1 cellular context compared by ENCODE assay signal in the genomic region with DNA sequence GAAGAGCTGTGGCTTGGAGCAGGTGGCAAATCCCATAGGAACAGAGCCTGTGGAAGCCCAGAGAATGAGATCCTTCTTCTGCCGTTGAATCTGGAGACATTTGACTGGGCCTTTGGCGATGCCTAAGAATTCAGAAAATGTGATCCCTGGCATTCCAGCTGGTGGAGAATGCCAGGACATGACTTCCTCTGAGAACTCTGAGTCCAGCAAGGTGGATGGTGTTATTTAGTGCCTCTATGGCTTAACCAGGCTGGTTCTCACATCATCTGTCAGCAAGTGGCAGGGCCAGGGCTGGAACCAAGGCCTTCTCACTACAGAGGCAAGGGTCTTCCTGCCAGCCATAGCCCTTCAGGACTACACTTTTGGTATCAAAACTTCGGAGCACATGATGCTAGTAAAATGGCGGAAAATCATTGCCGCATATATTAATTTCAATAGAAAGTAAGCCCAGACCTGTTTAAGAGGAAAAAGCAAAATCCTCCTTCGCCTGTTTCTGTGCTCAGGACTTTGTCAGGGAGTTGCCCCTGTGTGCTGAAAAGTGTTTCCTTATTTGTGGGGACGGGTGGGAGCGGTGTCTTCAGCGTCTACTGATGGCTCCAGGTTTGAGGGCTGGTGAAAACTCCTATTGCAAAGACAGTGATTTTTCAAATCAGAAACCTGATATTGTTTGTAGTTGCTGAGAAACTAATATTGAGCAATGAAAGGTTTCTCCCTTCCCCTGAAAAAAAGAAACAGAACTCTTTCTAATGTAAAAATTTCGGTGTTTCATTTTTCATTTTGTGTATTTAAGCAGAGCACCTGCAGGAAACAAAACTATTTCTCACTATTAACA.
TF ChIP-seq lines count a peak whose summit lies in the region.

No MANE protein-coding gene starts in this region.

TF ChIP-seq in GM12878, 131 proteins besides CTCF, POLR2A, EP300 and RAD21 (continued from another document):
- TF ChIP-seq CEBPB (IDR thresholded peaks at IDR 0.05; ENCODE audit: borderline replicate concordance in 1 of 2, low read depth in 2 of 2, low read length in 2 of 2) (peak in 1 of 2 experiments; percentile 83; a peak in 1 of 4 replicates), NFYA (IDR thresholded peaks at IDR 0.05; ENCODE audit: borderline replicate concordance, low read depth, low read length) (no peak), POU2F2 (IDR thresholded peaks at IDR 0.05; ENCODE audit: borderline replicate concordance, low read depth, low read length) (peak; percentile 3; the same call in 1 of the 3 replicates), TCF7 (IDR thresholded peaks at IDR 0.05; ENCODE audit: borderline replicate concordance) (no peak), IKZF1 (conservative IDR thresholded peaks at IDR 0.05) (peak; percentile 35; the same call in 1 of the 2 replicates), ZNF217 (IDR thresholded peaks at IDR 0.05) (0 out of 2 replicates have a peak, but pooled peaks have one; percentile 10), PRDM15 (CRISPR knock-in tag; IDR thresholded peaks at IDR 0.05) (no peak), NRF1 (conservative IDR thresholded peaks at IDR 0.05; ENCODE audit: low read depth, low read length) (no peak), NR2C1 (IDR thresholded peaks at IDR 0.05) (no peak), TBL1XR1 (IDR thresholded peaks at IDR 0.05; ENCODE audit: low read depth, low read length) (peak; percentile 47; the same call in 1 of the 2 replicates), GABPA (IDR thresholded peaks at IDR 0.05; ENCODE audit: low read depth) (no peak)
